ENCODE assay signal across 1 cellular context in the genomic region with DNA sequence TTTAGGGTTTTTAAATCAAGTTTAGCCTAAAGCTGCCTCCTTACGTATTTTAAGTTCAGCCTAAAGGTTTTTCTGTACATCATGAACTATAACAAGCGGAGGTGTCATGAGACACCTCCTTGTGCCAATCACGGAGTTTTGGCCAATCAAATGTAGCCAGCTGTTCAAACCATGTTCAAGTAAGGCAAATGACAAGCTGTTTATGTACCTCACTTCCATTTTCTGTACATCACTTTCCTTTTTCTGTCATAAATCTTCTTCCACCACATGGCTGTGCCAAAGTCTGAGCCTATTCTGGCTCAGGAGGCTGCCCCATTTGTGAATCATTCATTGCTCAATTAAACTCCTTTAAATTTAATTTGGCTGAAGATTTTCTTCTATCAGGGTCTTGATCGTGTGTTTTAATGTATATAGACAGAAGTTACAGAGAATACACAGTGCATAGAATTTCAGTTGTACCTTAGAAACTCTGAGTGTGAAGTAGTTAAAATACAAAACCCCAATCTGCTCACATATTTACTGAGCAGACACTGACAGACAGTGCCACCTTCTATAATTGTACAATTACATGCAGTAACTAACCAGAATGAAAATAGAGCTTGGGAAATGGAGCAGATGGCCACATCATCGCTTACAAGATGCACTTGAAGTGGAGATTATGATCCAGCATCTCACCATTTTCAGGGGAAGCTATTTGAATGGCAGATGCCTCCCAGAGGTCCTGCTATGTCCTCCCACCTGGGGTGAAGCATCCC.
TF ChIP-seq lines count a peak whose summit lies in the region.

No MANE protein-coding gene starts in this region.

TF ChIP-seq in GM23338, 12 proteins besides CTCF, POLR2A, EP300 and RAD21 (continued from another document):
- TF ChIP-seq, protein P1, sequence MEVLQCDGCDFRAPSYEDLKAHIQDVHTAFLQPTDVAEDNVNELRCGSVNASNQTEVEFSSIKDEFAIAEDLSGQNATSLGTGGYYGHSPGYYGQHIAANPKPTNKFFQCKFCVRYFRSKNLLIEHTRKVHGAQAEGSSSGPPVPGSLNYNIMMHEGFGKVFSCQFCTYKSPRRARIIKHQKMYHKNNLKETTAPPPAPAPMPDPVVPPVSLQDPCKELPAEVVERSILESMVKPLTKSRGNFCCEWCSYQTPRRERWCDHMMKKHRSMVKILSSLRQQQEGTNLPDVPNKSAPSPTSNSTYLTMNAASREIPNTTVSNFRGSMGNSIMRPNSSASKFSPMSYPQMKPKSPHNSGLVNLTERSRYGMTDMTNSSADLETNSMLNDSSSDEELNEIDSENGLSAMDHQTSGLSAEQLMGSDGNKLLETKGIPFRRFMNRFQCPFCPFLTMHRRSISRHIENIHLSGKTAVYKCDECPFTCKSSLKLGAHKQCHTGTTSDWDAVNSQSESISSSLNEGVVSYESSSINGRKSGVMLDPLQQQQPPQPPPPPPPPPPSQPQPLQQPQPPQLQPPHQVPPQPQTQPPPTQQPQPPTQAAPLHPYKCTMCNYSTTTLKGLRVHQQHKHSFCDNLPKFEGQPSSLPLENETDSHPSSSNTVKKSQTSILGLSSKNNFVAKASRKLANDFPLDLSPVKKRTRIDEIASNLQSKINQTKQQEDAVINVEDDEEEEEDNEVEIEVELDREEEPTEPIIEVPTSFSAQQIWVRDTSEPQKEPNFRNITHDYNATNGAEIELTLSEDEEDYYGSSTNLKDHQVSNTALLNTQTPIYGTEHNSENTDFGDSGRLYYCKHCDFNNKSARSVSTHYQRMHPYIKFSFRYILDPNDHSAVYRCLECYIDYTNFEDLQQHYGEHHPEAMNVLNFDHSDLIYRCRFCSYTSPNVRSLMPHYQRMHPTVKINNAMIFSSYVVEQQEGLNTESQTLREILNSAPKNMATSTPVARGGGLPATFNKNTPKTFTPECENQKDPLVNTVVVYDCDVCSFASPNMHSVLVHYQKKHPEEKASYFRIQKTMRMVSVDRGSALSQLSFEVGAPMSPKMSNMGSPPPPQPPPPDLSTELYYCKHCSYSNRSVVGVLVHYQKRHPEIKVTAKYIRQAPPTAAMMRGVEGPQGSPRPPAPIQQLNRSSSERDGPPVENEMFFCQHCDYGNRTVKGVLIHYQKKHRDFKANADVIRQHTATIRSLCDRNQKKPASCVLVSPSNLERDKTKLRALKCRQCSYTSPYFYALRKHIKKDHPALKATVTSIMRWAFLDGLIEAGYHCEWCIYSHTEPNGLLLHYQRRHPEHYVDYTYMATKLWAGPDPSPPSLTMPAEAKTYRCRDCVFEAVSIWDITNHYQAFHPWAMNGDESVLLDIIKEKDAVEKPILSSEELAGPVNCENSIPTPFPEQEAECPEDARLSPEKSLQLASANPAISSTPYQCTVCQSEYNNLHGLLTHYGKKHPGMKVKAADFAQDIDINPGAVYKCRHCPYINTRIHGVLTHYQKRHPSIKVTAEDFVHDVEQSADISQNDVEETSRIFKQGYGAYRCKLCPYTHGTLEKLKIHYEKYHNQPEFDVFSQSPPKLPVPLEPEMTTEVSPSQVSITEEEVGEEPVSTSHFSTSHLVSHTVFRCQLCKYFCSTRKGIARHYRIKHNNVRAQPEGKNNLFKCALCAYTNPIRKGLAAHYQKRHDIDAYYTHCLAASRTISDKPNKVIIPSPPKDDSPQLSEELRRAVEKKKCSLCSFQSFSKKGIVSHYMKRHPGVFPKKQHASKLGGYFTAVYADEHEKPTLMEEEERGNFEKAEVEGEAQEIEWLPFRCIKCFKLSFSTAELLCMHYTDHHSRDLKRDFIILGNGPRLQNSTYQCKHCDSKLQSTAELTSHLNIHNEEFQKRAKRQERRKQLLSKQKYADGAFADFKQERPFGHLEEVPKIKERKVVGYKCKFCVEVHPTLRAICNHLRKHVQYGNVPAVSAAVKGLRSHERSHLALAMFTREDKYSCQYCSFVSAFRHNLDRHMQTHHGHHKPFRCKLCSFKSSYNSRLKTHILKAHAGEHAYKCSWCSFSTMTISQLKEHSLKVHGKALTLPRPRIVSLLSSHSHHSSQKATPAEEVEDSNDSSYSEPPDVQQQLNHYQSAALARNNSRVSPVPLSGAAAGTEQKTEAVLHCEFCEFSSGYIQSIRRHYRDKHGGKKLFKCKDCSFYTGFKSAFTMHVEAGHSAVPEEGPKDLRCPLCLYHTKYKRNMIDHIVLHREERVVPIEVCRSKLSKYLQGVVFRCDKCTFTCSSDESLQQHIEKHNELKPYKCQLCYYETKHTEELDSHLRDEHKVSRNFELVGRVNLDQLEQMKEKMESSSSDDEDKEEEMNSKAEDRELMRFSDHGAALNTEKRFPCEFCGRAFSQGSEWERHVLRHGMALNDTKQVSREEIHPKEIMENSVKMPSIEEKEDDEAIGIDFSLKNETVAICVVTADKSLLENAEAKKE (CRISPR knock-in tag; IDR thresholded peaks at IDR 0.05) = no peak
- no peak for TF ChIP-seq NANOG (IDR thresholded peaks at IDR 0.05; ENCODE audit: borderline replicate concordance)
- no peak for TF ChIP-seq ZNF114 (CRISPR knock-in tag; IDR thresholded peaks at IDR 0.05)
- TF ChIP-seq, protein P2, sequence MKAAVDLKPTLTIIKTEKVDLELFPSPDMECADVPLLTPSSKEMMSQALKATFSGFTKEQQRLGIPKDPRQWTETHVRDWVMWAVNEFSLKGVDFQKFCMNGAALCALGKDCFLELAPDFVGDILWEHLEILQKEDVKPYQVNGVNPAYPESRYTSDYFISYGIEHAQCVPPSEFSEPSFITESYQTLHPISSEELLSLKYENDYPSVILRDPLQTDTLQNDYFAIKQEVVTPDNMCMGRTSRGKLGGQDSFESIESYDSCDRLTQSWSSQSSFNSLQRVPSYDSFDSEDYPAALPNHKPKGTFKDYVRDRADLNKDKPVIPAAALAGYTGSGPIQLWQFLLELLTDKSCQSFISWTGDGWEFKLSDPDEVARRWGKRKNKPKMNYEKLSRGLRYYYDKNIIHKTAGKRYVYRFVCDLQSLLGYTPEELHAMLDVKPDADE (IDR thresholded peaks at IDR 0.05) = no peak
